In genomic region chr7:44136731-44137130, GRCh38 we compare ENCODE assay signal across 20 cellular contexts. TPM values are rescaled to one million over a fixed set of nuclear protein-coding genes. Genes with fewer than 3 reads are reported as not detected.
DNase-seq lines count a peak whose midpoint lies in the region; ATAC-seq and TF ChIP-seq lines count a peak whose summit lies in the region.
"Had no signal": no experiment of that assay in that cellular context is flagged by ENCODE, and none has a peak within 500 bp of the region (broad histone marks: within the 10 kb centered on the region; RNA-seq: fewer than 3 reads in every experiment).

No MANE protein-coding gene starts in this region.

- H3K27me3 ChIP-seq in left ventricle myocardium inferior (ENCODE audit: low read depth) (no peaks in the 10 kb centered on the region), right cardiac atrium (ENCODE audit: control insufficient read depth, insufficient read depth) (no peaks in the 10 kb centered on the region), WERI-Rb-1 (ENCODE audit: insufficient read depth, low read depth, severe bottlenecking) (no peaks in the 10 kb centered on the region), osteoblast (ENCODE audit: insufficient read depth, low read length) (no peaks in the 10 kb centered on the region)

- peaks cover 51% of the 10 kb centered on the region for H3K4me1 ChIP-seq in left ventricle myocardium inferior
- H3K4me1 ChIP-seq in right cardiac atrium (ENCODE audit: control insufficient read depth, insufficient read depth, low read length) = peaks cover under 1% of the 10 kb centered on the region
- peaks cover 9% of the 10 kb centered on the region for H3K4me1 ChIP-seq in osteoblast (ENCODE audit: insufficient read depth, low read length)
- H3K4me1 ChIP-seq in OCI-LY7 (ENCODE audit: insufficient read depth, low read length, poor library complexity, severe bottlenecking) = no peaks in the 10 kb centered on the region

- 74% methylated on average over 5 of the region's 5 CpGs for WGBS in right cardiac atrium

- H3K36me3 ChIP-seq in left ventricle myocardium inferior (no peaks in the 10 kb centered on the region), WERI-Rb-1 (no peaks in the 10 kb centered on the region), osteoblast (ENCODE audit: insufficient read depth, low read length) (no peaks in the 10 kb centered on the region), OCI-LY7 (ENCODE audit: insufficient read depth, low read length) (no peaks in the 10 kb centered on the region)

- intact Hi-C loops in left ventricle myocardium inferior (cut with micrococcal nuclease) (no loop called here), right cardiac atrium (cut with DNase I) (loop anchor here in 1 of 4 donors (10.0 kb wide), 1 partner anchor 58 kb away; no protein-coding TSS in a partner anchor), OCI-LY7 (cut with micrococcal nuclease; ENCODE audit: unreplicated experiment) (no loop called here)

- H4K20me1 ChIP-seq in osteoblast (ENCODE audit: insufficient read depth, low read length) (no peaks in the 10 kb centered on the region), OCI-LY7 (ENCODE audit: insufficient read depth, low read length) (no peaks in the 10 kb centered on the region)

- CTCF ChIA-PET in OCI-LY7 (lab: Charles Lee; ENCODE audit: unreplicated experiment) = no interaction called here

- no peak overlapping the region for H2AFZ ChIP-seq in osteoblast (ENCODE audit: low read length)
- no peak overlapping the region for H2AFZ ChIP-seq in OCI-LY7 (ENCODE audit: low read length)

- H3K27ac ChIP-seq in left ventricle myocardium inferior (replicated peaks) = peak overlapping the region; percentile 91
- no peak overlapping the region for H3K27ac ChIP-seq in right cardiac atrium (ENCODE audit: low read length)
- peak overlapping the region; percentile 43 for H3K27ac ChIP-seq in WERI-Rb-1
- no peak overlapping the region for H3K27ac ChIP-seq in osteoblast (ENCODE audit: low read depth, low read length)
- no peak overlapping the region for H3K27ac ChIP-seq in OCI-LY7 (ENCODE audit: low read depth, low read length, poor library complexity, severe bottlenecking)
- H3K27ac ChIP-seq: C4-2B had no signal

- no peaks in the 10 kb centered on the region for H3K9me2 ChIP-seq in OCI-LY7 (ENCODE audit: insufficient read depth, low read length)

- TF ChIP-seq CTCF in left ventricle myocardium inferior (IDR thresholded peaks at IDR 0.05; ENCODE audit: borderline replicate concordance) (no peak), WERI-Rb-1 (IDR thresholded peaks at IDR 0.05; ENCODE audit: low read depth, low read length) (no peak), osteoblast (IDR thresholded peaks at IDR 0.05; ENCODE audit: extremely low read depth, low read depth, low read length) (no peak), OCI-LY7 (conservative IDR thresholded peaks at IDR 0.05; ENCODE audit: low read length) (no peak)

- H3K4me3 ChIP-seq in left ventricle myocardium inferior (no peak overlapping the region), right cardiac atrium (ENCODE audit: low read length) (no peak overlapping the region), WERI-Rb-1 (ENCODE audit: low read depth, low read length) (no peak overlapping the region), osteoblast (ENCODE audit: insufficient read depth, low read length) (no peak overlapping the region), OCI-LY7 (ENCODE audit: low read depth, low read length, poor library complexity, severe bottlenecking) (no peak overlapping the region)

- POLR2A ChIA-PET in OCI-LY7 (lab: Charles Lee) = interaction anchor here (0.6 kb wide), 1 partner anchor 55 kb away, joined by 4 read pairs; no protein-coding TSS in a partner anchor

- no peaks in the 10 kb centered on the region for H3K9me3 ChIP-seq in left ventricle myocardium inferior (replicated peaks)
- H3K9me3 ChIP-seq in right cardiac atrium (ENCODE audit: control insufficient read depth, low read length) = no peaks in the 10 kb centered on the region
- no peaks in the 10 kb centered on the region for H3K9me3 ChIP-seq in WERI-Rb-1 (ENCODE audit: severe bottlenecking)
- H3K9me3 ChIP-seq in osteoblast (ENCODE audit: low read depth, low read length) = no peaks in the 10 kb centered on the region
- H3K9me3 ChIP-seq in OCI-LY7 (ENCODE audit: low read length) = no peaks in the 10 kb centered on the region
- H3K9me3 ChIP-seq: Caco-2 had no signal

- H3K4me2 ChIP-seq in osteoblast (ENCODE audit: insufficient read depth, low read length) (no peak overlapping the region), OCI-LY7 (ENCODE audit: low read length) (no peak overlapping the region)

- DNase-seq in left ventricle myocardium inferior (no peak), right cardiac atrium (no peak), GM03348 (ENCODE audit: low spot score) (peak; percentile 44), WERI-Rb-1 (no peak), osteoblast (ENCODE audit: insufficient read length, low spot score, missing footprints) (peak; percentile 60), DMS153 (lab: John Stamatoyannopoulos, UW) (no peak), OCI-LY7 (ENCODE audit: low spot score) (no peak)
- DNase-seq: AML-193; Caco-2; CD4-positive, alpha-beta T cell; DMS79; GDM1; GOT3; H7; HFFc6; IMR-90 had no signal

- no TSS peak for BruUV-seq in OCI-LY7 (replicated peaks; lab: Mats Ljungman, UMichigan)

- H3K79me2 ChIP-seq in osteoblast (ENCODE audit: insufficient read depth, low read length) = no peaks in the 10 kb centered on the region
- no peaks in the 10 kb centered on the region for H3K79me2 ChIP-seq in OCI-LY7 (ENCODE audit: insufficient read depth, low read depth, low read length)

- ATAC-seq in right cardiac atrium = no peak
- ATAC-seq: HCT116 had no signal

RNA-seq across cellular contexts. Expression of gene MYL7, which starts 4.4 kb away (rescaled TPM):
- total RNA-seq in left ventricle myocardium inferior (518 TPM), right cardiac atrium (over 10,000 TPM; 13,263 to 15,323 (median 14,734) TPM), osteoblast (not detected in 2 replicates), OCI-LY7 (2022) (not detected in 2 replicates)
- 28,570 TPM for polyA plus RNA-seq in right cardiac atrium
- total RNA-seq in OCI-LY7 (2014; rRNA removed; shearing (Covaris generic)) = not detected in 2 replicates
- total RNA-seq: A172; CD4-positive, alpha-beta T cell; Daoy; IMR-90 had no signal

RNA-seq across cellular contexts. Expression of gene POLD2, which starts 13.4 kb away (rescaled TPM):
- 78.0 TPM for total RNA-seq in left ventricle myocardium inferior
- total RNA-seq in right cardiac atrium = 100 to 1,000 TPM in 1 of 4 donors, 10 to 100 TPM in 3; 85.8 to 110 (median 99.0) TPM
- polyA plus RNA-seq in right cardiac atrium = 86.6 TPM
- total RNA-seq in osteoblast = 69.2 and 80.3 TPM in 2 replicates
- 205 and 230 TPM in 2 replicates for total RNA-seq in OCI-LY7 (2014; rRNA removed; shearing (Covaris generic))
- total RNA-seq in OCI-LY7 (2022) = 261 and 271 TPM in 2 replicates

RNA-seq across cellular contexts. Expression of gene AEBP1, which starts 32.6 kb away (rescaled TPM):
- 20.5 TPM for total RNA-seq in left ventricle myocardium inferior
- total RNA-seq in right cardiac atrium = 100 to 1,000 TPM in 2 of 4 donors, 10 to 100 TPM in 2; 81.0 to 124 (median 103) TPM
- 62.8 TPM for polyA plus RNA-seq in right cardiac atrium
- 219 and 267 TPM in 2 replicates for total RNA-seq in osteoblast
- total RNA-seq in OCI-LY7 (2014; rRNA removed; shearing (Covaris generic)) = 62.9 and 64.2 TPM in 2 replicates
- 35.0 and 42.2 TPM in 2 replicates for total RNA-seq in OCI-LY7 (2022)
- total RNA-seq: A172, Daoy had no signal

RNA-seq across cellular contexts. Expression of gene GCK, which starts 52.5 kb away (rescaled TPM):
- 0.49 TPM for total RNA-seq in left ventricle myocardium inferior
- total RNA-seq in right cardiac atrium = 10 to 100 TPM in 3 of 4 donors, 1 to 10 TPM in 1; 7.4 to 12.9 (median 11.6) TPM
- 17.4 TPM for polyA plus RNA-seq in right cardiac atrium
- total RNA-seq in osteoblast = not detected in 2 replicates
- total RNA-seq in OCI-LY7 (2014; rRNA removed; shearing (Covaris generic)) = 0.16 TPM in 1 of 2 replicates, not detected in the other
- not detected in 2 replicates for total RNA-seq in OCI-LY7 (2022)
- total RNA-seq: A172, Caco-2 had no signal

RNA-seq across cellular contexts. Expression of gene POLM, which starts 54.4 kb away (rescaled TPM):
- total RNA-seq in left ventricle myocardium inferior (12.4 TPM), right cardiac atrium (10 to 100 TPM; 24.5 to 28.9 (median 25.8) TPM), osteoblast (35.9 and 40.9 TPM in 2 replicates), OCI-LY7 (2022) (87.9 and 99.3 TPM in 2 replicates)
- 16.6 TPM for polyA plus RNA-seq in right cardiac atrium
- total RNA-seq in OCI-LY7 (2014; rRNA removed; shearing (Covaris generic)) = 83.8 and 90.0 TPM in 2 replicates

Comparison
In these comparisons a context has a peak if more than half of its experiments do, and no peak if none do; other contexts are left out.
1. H3K27ac ChIP-seq: peak in left ventricle myocardium inferior (single experiment) and WERI-Rb-1 (single experiment); none in right cardiac atrium (single experiment), osteoblast (single experiment) and OCI-LY7 (single experiment).
2. DNase-seq: peak in GM03348 (single experiment) and osteoblast (single experiment); none in left ventricle myocardium inferior (single experiment), right cardiac atrium (0 of 3), WERI-Rb-1 (single experiment), DMS153 (single experiment) and OCI-LY7 (single experiment).
3. RNA of gene MYL7, which starts 4.4 kb away (total RNA-seq): 13,263 to 15,323 TPM in right cardiac atrium and 518 TPM in left ventricle myocardium inferior (single experiment); not detected in osteoblast and not detected in OCI-LY7; every median in the first group is over 100 times any median in the second.